In genomic region chr22:22855617-22856308, GRCh38 we compare ENCODE assay signal across 8 cellular contexts. TPM values are rescaled to one million over a fixed set of nuclear protein-coding genes. Genes with fewer than 3 reads are reported as not detected.
DNase-seq lines count a peak whose midpoint lies in the region; ATAC-seq and TF ChIP-seq lines count a peak whose summit lies in the region.

No MANE protein-coding gene starts in this region.

- no peaks in the 10 kb centered on the region for H3K9me3 Mint-ChIP-seq in stimulated activated naive B cell treated with anti-CD40 and anti-IgM and Interleukin-4, amounts not matched to agents 10 μg/mL and 1 μg/mL and 100 μg/mL, for 72 hours

- DNase-seq in cardiac muscle cell (ENCODE audit: low read depth in 1 of 2, low spot score in 1 of 2) (peak in 1 of 2 donors; percentile 13), right atrium auricular region (ENCODE audit: low spot score) (no peak), fibroblast of the aortic adventitia (ENCODE audit: low read depth) (no peak), epidermal melanocyte (ENCODE audit: insufficient read length, low spot score) (no peak)
- DNase-seq in stimulated activated naive B cell treated with anti-CD40 and anti-IgM and Interleukin-4, amounts not matched to agents 10 μg/mL and 1 μg/mL and 100 μg/mL, for 72 hours: no peak

- TF ChIP-seq CTCF in cardiac muscle cell (IDR thresholded peaks at IDR 0.05; ENCODE audit: low read depth, low read length): peak; percentile 40
- TF ChIP-seq CTCF in right atrium auricular region (IDR thresholded peaks at IDR 0.05): peak in 1 of 2 donors; percentile 43
- TF ChIP-seq CTCF in SU-DHL-6 (IDR thresholded peaks at IDR 0.05; ENCODE audit: insufficient read depth, low read length, poor library complexity, severe bottlenecking): peak; percentile 79
- peak; percentile 28 for TF ChIP-seq CTCF in fibroblast of the aortic adventitia (IDR thresholded peaks at IDR 0.05; ENCODE audit: insufficient read depth, low read length)

- H3K27ac Mint-ChIP-seq in stimulated activated naive B cell treated with anti-CD40 and anti-IgM and Interleukin-4, amounts not matched to agents 10 μg/mL and 1 μg/mL and 100 μg/mL, for 72 hours: peak overlapping the region; percentile 47

- H3K27me3 ChIP-seq in cardiac muscle cell (no peaks in the 10 kb centered on the region), right atrium auricular region (no peaks in the 10 kb centered on the region), SU-DHL-6 (ENCODE audit: low read length) (no peaks in the 10 kb centered on the region)

- H3K9me3 ChIP-seq in cardiac muscle cell (ENCODE audit: low read depth): no peaks in the 10 kb centered on the region
- H3K9me3 ChIP-seq in right atrium auricular region: no peaks in the 10 kb centered on the region
- no peaks in the 10 kb centered on the region for H3K9me3 ChIP-seq in SU-DHL-6 (ENCODE audit: insufficient read depth, low read length)

- peak overlapping the region; percentile 55 for H3K4me2 ChIP-seq in SU-DHL-6 (ENCODE audit: low read depth, low read length, poor library complexity, severe bottlenecking)

- no peaks in the 10 kb centered on the region for H3K79me2 ChIP-seq in SU-DHL-6 (ENCODE audit: insufficient read depth, low read length)

- no peaks in the 10 kb centered on the region for H3K36me3 Mint-ChIP-seq in stimulated activated naive B cell treated with anti-CD40 and anti-IgM and Interleukin-4, amounts not matched to agents 10 μg/mL and 1 μg/mL and 100 μg/mL, for 72 hours

- H3K4me1 Mint-ChIP-seq in stimulated activated naive B cell treated with anti-CD40 and anti-IgM and Interleukin-4, amounts not matched to agents 10 μg/mL and 1 μg/mL and 100 μg/mL, for 72 hours: peaks cover 35 to 47% of the 10 kb centered on the region in 2 donors

- no peaks in the 10 kb centered on the region for H4K20me1 ChIP-seq in SU-DHL-6 (ENCODE audit: low read depth, low read length)

- H3K9ac ChIP-seq in SU-DHL-6 (ENCODE audit: low read length): peak overlapping the region; percentile 57

- H3K4me1 ChIP-seq in cardiac muscle cell (ENCODE audit: low read depth) (no peaks in the 10 kb centered on the region), right atrium auricular region (no peaks in the 10 kb centered on the region)

- peaks cover 25 to 29% of the 10 kb centered on the region in 2 donors for H3K27me3 Mint-ChIP-seq in stimulated activated naive B cell treated with anti-CD40 and anti-IgM and Interleukin-4, amounts not matched to agents 10 μg/mL and 1 μg/mL and 100 μg/mL, for 72 hours

- H3K27ac ChIP-seq in cardiac muscle cell (no peak overlapping the region), right atrium auricular region (no peak overlapping the region), SU-DHL-6 (ENCODE audit: low read depth, low read length) (peak overlapping the region; percentile 96)

- H3K4me3 Mint-ChIP-seq in stimulated activated naive B cell treated with anti-CD40 and anti-IgM and Interleukin-4, amounts not matched to agents 10 μg/mL and 1 μg/mL and 100 μg/mL, for 72 hours: peak overlapping the region in 1 of 2 donors; percentile 21

- peak; percentile 37 for ATAC-seq in stimulated activated naive B cell treated with anti-CD40 and anti-IgM and Interleukin-4, amounts not matched to agents 10 μg/mL and 1 μg/mL and 100 μg/mL, for 72 hours (replicated peaks)
- ATAC-seq in GM21825 (IDR thresholded peaks at IDR 0.05; ENCODE audit: unreplicated experiment) (no peak), GM21390 (IDR thresholded peaks at IDR 0.05; ENCODE audit: unreplicated experiment) (no peak)

- H3K4me3 ChIP-seq in cardiac muscle cell (no peak overlapping the region), right atrium auricular region (no peak overlapping the region), SU-DHL-6 (ENCODE audit: insufficient read depth, low read length, poor library complexity, severe bottlenecking) (peak overlapping the region; percentile 7), fibroblast of the aortic adventitia (ENCODE audit: low read depth, low read length) (no peak overlapping the region)

- no peaks in the 10 kb centered on the region for H3K36me3 ChIP-seq in cardiac muscle cell
- H3K36me3 ChIP-seq in right atrium auricular region: no peaks in the 10 kb centered on the region
- no peaks in the 10 kb centered on the region for H3K36me3 ChIP-seq in SU-DHL-6 (ENCODE audit: low read length)

- H2AFZ ChIP-seq in SU-DHL-6 (ENCODE audit: low read depth, low read length, severe bottlenecking): no peak overlapping the region

- no peaks in the 10 kb centered on the region for H3K9me2 ChIP-seq in SU-DHL-6 (replicated peaks; ENCODE audit: insufficient read depth, low read length)

- peaks cover 31% of the 10 kb centered on the region for H3F3A ChIP-seq in SU-DHL-6 (ENCODE audit: insufficient read depth)

RNA-seq across cellular contexts. Expression of gene IGLL5, which starts 31.9 kb away (rescaled TPM):
- total RNA-seq in cardiac muscle cell (not detected in 2 replicates), right atrium auricular region (1 to 10 TPM in 1 of 2 donors, under 1 TPM in 1; 0.59 to 1.4 TPM), fibroblast of the aortic adventitia (ENCODE audit: low replicate concordance) (not detected in 2 replicates)
- not detected in 2 replicates for polyA plus RNA-seq in cardiac muscle cell

Comparison
In these comparisons a context has a peak if more than half of its experiments do, and no peak if none do; other contexts are left out.
1. ATAC-seq: peak in stimulated activated naive B cell treated with anti-CD40 and anti-IgM and Interleukin-4, amounts not matched to agents 10 μg/mL and 1 μg/mL and 100 μg/mL, for 72 hours (2 of 2); none in GM21825 (single experiment) and GM21390 (single experiment).